Comparison of ENCODE assay signal across 25 cellular contexts in the genomic region with DNA sequence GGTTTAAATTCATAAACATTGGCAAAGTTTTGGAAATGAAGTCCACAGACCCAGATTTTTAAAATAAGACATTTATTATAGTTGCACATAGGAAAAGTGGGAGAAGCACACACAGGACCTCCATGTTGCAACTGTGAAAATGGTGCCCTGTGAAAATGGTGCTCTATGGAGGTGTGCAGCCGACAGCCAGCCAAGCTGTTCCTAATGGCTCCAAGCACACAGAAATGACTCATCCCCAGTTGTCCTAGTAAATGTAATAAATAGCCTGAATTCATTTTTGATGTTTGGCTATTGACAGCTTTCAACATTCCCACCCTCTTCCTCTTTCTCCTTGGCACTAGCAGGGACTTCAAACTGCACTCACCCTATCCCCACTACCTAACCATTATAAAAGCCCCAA.
"Had no signal": no experiment of that assay in that cellular context is flagged by ENCODE, and none has a peak within 500 bp of the region (broad histone marks: within the 10 kb centered on the region; RNA-seq: fewer than 3 reads in every experiment).

No MANE protein-coding gene starts in this region.

- H3K27me3 ChIP-seq: SJCRH30 had no signal

- H3K4me1 ChIP-seq: SJCRH30 had no signal

- DNase-seq: activated CD4-positive, alpha-beta memory T cell treated with anti-CD3 and anti-CD28 coated beads, Interleukin-2, amount 10 ng/mL, durations not matched to agents 7 days and 5 days; activated CD4-positive, alpha-beta T cell treated with anti-CD3 and anti-CD28 coated beads, Interleukin-2, amount 10 ng/mL, durations not matched to agents 7 days and 5 days; activated CD4-positive, CD25-positive, alpha-beta regulatory T cell; activated gamma-delta T cell treated with Interleukin-2 at 50 U/mL for 16 hours; activated naive CD4-positive, alpha-beta T cell treated with anti-CD3 and anti-CD28 coated beads, Interleukin-2, amount 10 ng/mL, durations not matched to agents 7 days and 5 days; activated naive CD8-positive, alpha-beta T cell treated with anti-CD3 and anti-CD28 coated beads for 36 hours; activated T-cell treated with anti-CD3 and anti-CD28 coated beads, Interleukin-2, amount 50 U/mL, for 72 hours; aorta; central memory CD4-positive, alpha-beta T cell; NCI-H1092 treated with DMSO at 0.1 percent for 48 hours; NCI-H1417 treated with DMSO at 0.1 percent for 48 hours; NCI-H1694; NCI-H2029; NCI-H2107; NCI-H2171 treated with DMSO at 0.1 percent for 48 hours; NCI-H226; NCI-H526; NCI-H82; Right ventricle myocardium superior; SJCRH30; SK-N-SH; T-helper 1 cell had no signal

- H3K4me3 ChIP-seq: SJCRH30 had no signal

- FAIRE-seq: bronchial epithelial cell had no signal

- H3K9ac ChIP-seq: SK-N-SH had no signal

- H3K36me3 ChIP-seq: SJCRH30 had no signal

- H3K9me3 ChIP-seq: SJCRH30, SK-N-SH had no signal

- H3K27ac ChIP-seq: RWPE1, SJCRH30, VCaP had no signal

- H3K4me2 ChIP-seq: SK-N-SH had no signal
